Comparison of ENCODE assay signal across 15 cellular contexts in the genomic region with DNA sequence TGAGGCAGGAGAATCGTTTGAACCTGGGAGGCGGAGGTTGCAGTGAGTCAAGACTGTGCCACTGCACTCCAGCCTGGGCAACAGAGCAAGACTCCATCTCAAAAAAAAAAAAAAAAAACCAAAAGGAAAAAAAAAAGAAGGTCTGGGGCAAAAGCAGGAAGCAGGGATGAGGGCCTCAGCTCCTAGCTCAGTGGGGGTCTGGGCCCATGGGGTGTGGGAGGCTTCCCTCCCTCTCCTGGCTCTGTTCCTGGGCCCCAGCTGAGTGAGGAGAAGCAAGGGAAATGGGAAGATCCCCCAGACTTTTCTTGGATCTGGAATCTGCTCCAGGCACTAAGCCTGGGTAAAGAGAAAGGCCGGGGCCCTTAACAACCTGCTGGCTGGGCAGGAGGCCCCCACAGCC. TPM values are rescaled to one million over a fixed set of nuclear protein-coding genes. Genes with fewer than 3 reads are reported as not detected.
DNase-seq lines count a peak whose midpoint lies in the region; ATAC-seq and TF ChIP-seq lines count a peak whose summit lies in the region.
"Had no signal": no experiment of that assay in that cellular context is flagged by ENCODE, and none has a peak within 500 bp of the region (broad histone marks: within the 10 kb centered on the region; RNA-seq: fewer than 3 reads in every experiment).

No MANE protein-coding gene starts in this region.

- H3K36me3 Mint-ChIP-seq in T-helper 17 cell (ENCODE audit: low read depth) = peaks cover 5% of the 10 kb centered on the region
- no peaks in the 10 kb centered on the region for H3K36me3 Mint-ChIP-seq in stimulated activated effector memory CD8-positive, alpha-beta T cell treated with anti-CD3 and anti-CD28 coated beads, Interleukin-12 subunit alpha, Interleukin-12 subunit beta, amount 100 ng/mL, for 72 hours

- ATAC-seq in T-helper 17 cell (no peak), GM19452 (IDR thresholded peaks at IDR 0.05; ENCODE audit: unreplicated experiment) (no peak)
- ATAC-seq in stimulated activated effector memory CD8-positive, alpha-beta T cell treated with anti-CD3 and anti-CD28 coated beads, Interleukin-12 subunit alpha, Interleukin-12 subunit beta, amount 100 ng/mL, for 72 hours = no peak
- no peak for ATAC-seq in activated CD4-positive, CD25-positive, alpha-beta regulatory T cell treated with anti-CD3 and anti-CD28 coated beads, Interleukin-2, amount 50 U/mL, for 24 hours
- ATAC-seq: HCT116 had no signal

- H3K27me3 Mint-ChIP-seq in T-helper 17 cell = peaks cover 37% of the 10 kb centered on the region

- no peaks in the 10 kb centered on the region for H3K9me3 Mint-ChIP-seq in stimulated activated effector memory CD8-positive, alpha-beta T cell treated with anti-CD3 and anti-CD28 coated beads, Interleukin-12 subunit alpha, Interleukin-12 subunit beta, amount 100 ng/mL, for 72 hours
- H3K9me3 Mint-ChIP-seq: CD4-positive, alpha-beta T cell had no signal

- H3K27ac ChIP-seq in C4-2B (peak overlapping the region; percentile 6), dorsolateral prefrontal cortex (peak overlapping the region in 31 of 59 donors; percentile 0 to 85 (median 36))
- H3K27ac ChIP-seq: GM23248 had no signal

- DNase-seq in T-helper 17 cell (no peak), dorsolateral prefrontal cortex (no peak), amniotic stem cell (lab: John Stamatoyannopoulos, UW) (no peak), cardiac septum (ENCODE audit: low spot score) (no peak)
- DNase-seq in stimulated activated effector memory CD8-positive, alpha-beta T cell treated with anti-CD3 and anti-CD28 coated beads, Interleukin-12 subunit alpha, Interleukin-12 subunit beta, amount 100 ng/mL, for 72 hours (ENCODE audit: low spot score in 2 of 2) = no peak
- DNase-seq: 8988T; BE2C; C1 segment of cervical spinal cord; Caco-2; CD4-positive, alpha-beta T cell; GM23248 had no signal

- no peak overlapping the region for H3K27ac Mint-ChIP-seq in T-helper 17 cell
- H3K27ac Mint-ChIP-seq in stimulated activated effector memory CD8-positive, alpha-beta T cell treated with anti-CD3 and anti-CD28 coated beads, Interleukin-12 subunit alpha, Interleukin-12 subunit beta, amount 100 ng/mL, for 72 hours = peak overlapping the region; percentile 84
- H3K27ac Mint-ChIP-seq: CD4-positive, alpha-beta T cell had no signal

- peaks cover 7% of the 10 kb centered on the region for H3K4me1 Mint-ChIP-seq in T-helper 17 cell
- no peaks in the 10 kb centered on the region for H3K4me1 Mint-ChIP-seq in stimulated activated effector memory CD8-positive, alpha-beta T cell treated with anti-CD3 and anti-CD28 coated beads, Interleukin-12 subunit alpha, Interleukin-12 subunit beta, amount 100 ng/mL, for 72 hours

- H3K27me3 ChIP-seq in dorsolateral prefrontal cortex = no peaks in the 10 kb centered on the region
- H3K27me3 ChIP-seq: BE2C had no signal

- intact Hi-C loops in dorsolateral prefrontal cortex (cut with DNase I) (no loop called here), cardiac septum (cut with DNase I) (no loop called here)

- peak overlapping the region; percentile 31 for H3K4me3 Mint-ChIP-seq in T-helper 17 cell
- H3K4me3 Mint-ChIP-seq in stimulated activated effector memory CD8-positive, alpha-beta T cell treated with anti-CD3 and anti-CD28 coated beads, Interleukin-12 subunit alpha, Interleukin-12 subunit beta, amount 100 ng/mL, for 72 hours = no peak overlapping the region
- H3K4me3 Mint-ChIP-seq: CD4-positive, alpha-beta T cell had no signal

- H3K9me3 ChIP-seq in T-helper 17 cell (ENCODE audit: control insufficient read depth, low read length, poor library complexity, severe bottlenecking) = no peaks in the 10 kb centered on the region
- H3K9me3 ChIP-seq: BE2C, Caco-2 had no signal

- no peak for TF ChIP-seq CTCF in C4-2B (conservative IDR thresholded peaks at IDR 0.05)
- no peak for TF ChIP-seq CTCF in dorsolateral prefrontal cortex (IDR thresholded peaks at IDR 0.05 in 54 of 56, conservative IDR thresholded peaks at IDR 0.05 in 2 of 56; ENCODE audit: low read depth in 1 of 56, partially characterized antibody in 56 of 56)

- H3K4me3 ChIP-seq in dorsolateral prefrontal cortex = no peak overlapping the region
- H3K4me3 ChIP-seq: GM23248 had no signal

RNA-seq across cellular contexts. Expression of gene CHRM1, which starts 8.9 kb away (rescaled TPM):
- total RNA-seq in T-helper 17 cell (not detected), dorsolateral prefrontal cortex (10 to 100 TPM; 17.2 to 91.6 (median 58.7) TPM), cardiac septum (not detected)
- total RNA-seq: Caco-2; CD4-positive, alpha-beta T cell; GM23248 had no signal

RNA-seq across cellular contexts. Expression of gene SLC3A2, which starts 31.6 kb away (rescaled TPM):
- total RNA-seq in T-helper 17 cell = 100 to 1,000 TPM; 233 to 240 TPM
- 100 to 1,000 TPM; 101 to 299 (median 140) TPM for total RNA-seq in dorsolateral prefrontal cortex
- 38.6 TPM for total RNA-seq in cardiac septum

Comparison
In these comparisons a context has a peak if more than half of its experiments do, and no peak if none do; other contexts are left out.
1. RNA of gene CHRM1, which starts 8.9 kb away (total RNA-seq): 17.2 to 91.6 TPM in dorsolateral prefrontal cortex; not detected in T-helper 17 cell and not detected in cardiac septum (single experiment); every median in the first group is over 10 times any median in the second.